ENCODE assay signal across 8 cellular contexts in genomic region chr16:22948603-22949368, GRCh38.
A peak's percentile ranks its signal among the peaks of the same experiment; 100 is the strongest.
DNase-seq lines count a peak whose midpoint lies in the region; ATAC-seq, FAIRE-seq and TF ChIP-seq lines count a peak whose summit lies in the region.

No MANE protein-coding gene starts in this region.

- H2AFZ ChIP-seq in OCI-LY3 (ENCODE audit: low read depth, low read length), result no peak overlapping the region

- H3K79me2 ChIP-seq in OCI-LY3 (ENCODE audit: low read length), result no peaks in the 10 kb centered on the region

- H4K20me1 ChIP-seq in OCI-LY3 (ENCODE audit: insufficient read depth, low read length), result no peaks in the 10 kb centered on the region

- H3K9ac ChIP-seq in OCI-LY3 (ENCODE audit: low read length), result no peak overlapping the region

- H3K27ac ChIP-seq in CD4-positive, CD25-positive, alpha-beta regulatory T cell (ENCODE audit: insufficient read depth, low read length, poor library complexity, severe bottlenecking), result no peak overlapping the region
- H3K27ac ChIP-seq in OCI-LY3 (ENCODE audit: low read length), result no peak overlapping the region
- no peak overlapping the region for H3K27ac ChIP-seq in cardiac muscle cell

- TF ChIP-seq POLR2A in H54 (IDR thresholded peaks at IDR 0.05; ENCODE audit: low read depth, low read length), result no peak

- no peak for ATAC-seq in CD4-positive, CD25-positive, alpha-beta regulatory T cell (ENCODE audit: low read depth in 2 of 2)
- no peak for ATAC-seq in HG02642 (IDR thresholded peaks at IDR 0.05; ENCODE audit: poor library complexity, unreplicated experiment)

- FAIRE-seq in H54 (lab: Jason Lieb, UNC), result no peak

- H3K4me1 Mint-ChIP-seq in CD4-positive, CD25-positive, alpha-beta regulatory T cell, result peaks cover 0 to 7% (median 3%) of the 10 kb centered on the region in 4 donors
- H3K4me1 Mint-ChIP-seq in progenitor cell of endocrine pancreas (ENCODE audit: low read depth), result no peaks in the 10 kb centered on the region

- H3K9me3 ChIP-seq in CD4-positive, CD25-positive, alpha-beta regulatory T cell (ENCODE audit: control insufficient read depth in 2 of 2, low read length in 2 of 2), result no peaks in the 10 kb centered on the region
- H3K9me3 ChIP-seq in OCI-LY3 (ENCODE audit: insufficient read depth, low read length) (no peaks in the 10 kb centered on the region), cardiac muscle cell (ENCODE audit: low read depth) (no peaks in the 10 kb centered on the region)

- no peak overlapping the region for H3K4me3 Mint-ChIP-seq in CD4-positive, CD25-positive, alpha-beta regulatory T cell
- H3K4me3 Mint-ChIP-seq in progenitor cell of endocrine pancreas (ENCODE audit: low read depth), result no peak overlapping the region

- H3K4me1 ChIP-seq in CD4-positive, CD25-positive, alpha-beta regulatory T cell (ENCODE audit: control insufficient read depth, insufficient read depth, low read length, poor library complexity, severe bottlenecking), result no peaks in the 10 kb centered on the region
- peaks cover 2% of the 10 kb centered on the region; the same call in 1 of the 2 replicates for H3K4me1 ChIP-seq in OCI-LY3 (ENCODE audit: low read length)
- no peaks in the 10 kb centered on the region for H3K4me1 ChIP-seq in cardiac muscle cell (ENCODE audit: low read depth)

- H3K4me3 ChIP-seq in CD4-positive, CD25-positive, alpha-beta regulatory T cell (ENCODE audit: low read depth, low read length), result no peak overlapping the region
- no peak overlapping the region for H3K4me3 ChIP-seq in OCI-LY3 (ENCODE audit: low read length)
- no peak overlapping the region for H3K4me3 ChIP-seq in cardiac muscle cell

- peaks cover 33% of the 10 kb centered on the region for H3K27me3 Mint-ChIP-seq in CD4-positive, CD25-positive, alpha-beta regulatory T cell
- peaks cover 50% of the 10 kb centered on the region for H3K27me3 Mint-ChIP-seq in progenitor cell of endocrine pancreas

- no peak overlapping the region for H3K4me2 ChIP-seq in OCI-LY3 (ENCODE audit: low read length)

- H3K27ac Mint-ChIP-seq in CD4-positive, CD25-positive, alpha-beta regulatory T cell, result peak overlapping the region in 1 of 3 donors; percentile 10
- H3K27ac Mint-ChIP-seq in progenitor cell of endocrine pancreas, result no peak overlapping the region

- peaks cover 0 to 1% (median 0%) of the 10 kb centered on the region in 7 donors for H3K9me3 Mint-ChIP-seq in CD4-positive, CD25-positive, alpha-beta regulatory T cell
- no peaks in the 10 kb centered on the region for H3K9me3 Mint-ChIP-seq in progenitor cell of endocrine pancreas (ENCODE audit: low read depth)

- TF ChIP-seq CTCF in OCI-LY3 (IDR thresholded peaks at IDR 0.05; ENCODE audit: low read depth, low read length), result peak; percentile 87
- TF ChIP-seq CTCF in cardiac muscle cell (IDR thresholded peaks at IDR 0.05; ENCODE audit: low read depth, low read length), result peak; percentile 66
- peak; percentile 62 for TF ChIP-seq CTCF in progenitor cell of endocrine pancreas (IDR thresholded peaks at IDR 0.05; ENCODE audit: unreplicated experiment)

- DNase-seq in CD4-positive, CD25-positive, alpha-beta regulatory T cell, result peak in 2 of 3 donors; percentile 2 to 61
- DNase-seq in H54 (ENCODE audit: insufficient read length, low spot score) (peak; percentile 56), cardiac muscle cell (ENCODE audit: low read depth in 1 of 2, low spot score in 1 of 2) (peak; percentile 57 to 69), progenitor cell of endocrine pancreas (ENCODE audit: low spot score, unreplicated experiment) (peak; percentile 17), KG1 (lab: John Stamatoyannopoulos, UW) (no peak)
- DNase-seq in activated naive CD4-positive, alpha-beta T cell treated with Interleukin-2 at 50 U/mL for 16 hours, result peak; percentile 44

- H3K36me3 Mint-ChIP-seq in CD4-positive, CD25-positive, alpha-beta regulatory T cell, result no peaks in the 10 kb centered on the region
- no peaks in the 10 kb centered on the region for H3K36me3 Mint-ChIP-seq in progenitor cell of endocrine pancreas (ENCODE audit: insufficient read depth)

- H3K36me3 ChIP-seq in CD4-positive, CD25-positive, alpha-beta regulatory T cell (ENCODE audit: control insufficient read depth, insufficient read depth, low read length), result no peaks in the 10 kb centered on the region
- no peaks in the 10 kb centered on the region for H3K36me3 ChIP-seq in OCI-LY3 (replicated peaks; ENCODE audit: low read depth, low read length)
- no peaks in the 10 kb centered on the region for H3K36me3 ChIP-seq in cardiac muscle cell

- H3K27me3 ChIP-seq in CD4-positive, CD25-positive, alpha-beta regulatory T cell (ENCODE audit: control insufficient read depth, insufficient read depth, low read length), result peaks cover 15% of the 10 kb centered on the region
- peaks cover 19% of the 10 kb centered on the region for H3K27me3 ChIP-seq in OCI-LY3 (ENCODE audit: low read depth, low read length)
- H3K27me3 ChIP-seq in cardiac muscle cell, result no peaks in the 10 kb centered on the region
